ENCODE assay signal across 23 cellular contexts in the genomic region with DNA sequence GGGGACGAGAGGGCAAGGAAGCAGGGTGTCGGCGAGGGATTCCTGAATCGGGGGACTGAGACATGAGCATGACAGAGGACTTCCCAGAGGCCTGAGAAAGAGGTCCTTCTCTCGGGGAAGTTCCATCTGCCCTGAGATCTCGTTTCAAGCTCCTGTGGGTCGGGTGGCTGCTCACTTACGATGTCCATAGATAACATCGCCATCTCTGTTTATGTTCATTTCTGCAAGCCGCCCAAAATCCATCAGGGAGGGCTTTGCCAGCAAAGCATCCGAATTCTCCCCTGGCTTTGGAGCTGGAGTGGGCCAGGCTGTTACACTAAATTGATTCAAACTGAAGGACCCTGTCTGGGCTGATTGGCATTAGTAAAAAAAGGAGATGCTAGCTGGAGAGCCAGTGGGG. TPM values are rescaled to one million over a fixed set of nuclear protein-coding genes. Genes with fewer than 3 reads are reported as not detected.
A peak's percentile ranks its signal among the peaks of the same experiment; 100 is the strongest.
DNase-seq lines count a peak whose midpoint lies in the region; ATAC-seq, FAIRE-seq and TF ChIP-seq lines count a peak whose summit lies in the region.
"Had no signal": no experiment of that assay in that cellular context is flagged by ENCODE, and none has a peak within 500 bp of the region (broad histone marks: within the 10 kb centered on the region; RNA-seq: fewer than 3 reads in every experiment).

No MANE protein-coding gene starts in this region.

- WGBS in H1 (ENCODE audit: extremely low coverage in 1 of 2, insufficient coverage in 1 of 2, insufficient read length in 1 of 2, insufficient replicate concordance in 2 of 2, low coverage in 1 of 2, low lambda C conversion rate in 2 of 2, missing lambda C conversion rate in 1 of 2), 2 experiments, result 91% methylated on average over 11 of the region's 11 CpGs; no CpG with 5 or more reads in 1 of the 2 experiments
- WGBS in mesendoderm (ENCODE audit: extremely low coverage, insufficient coverage, low lambda C conversion rate), result no CpG with 5 or more reads among the region's 11 CpGs

- H2AFZ ChIP-seq in MM.1S (ENCODE audit: low read length) (no peak overlapping the region), H1 (ENCODE audit: low read length) (no peak overlapping the region)

- POLR2A ChIA-PET in H1 (lab: Charles Lee; ENCODE audit: partially characterized antibody), result interaction anchor here (1.0 to 7.4 kb wide), 8 partner anchors 11 to 131 kb away, joined by 3 to 110 read pairs (median 22); partner anchors contain the start of genes KRTDAP and TMEM147

- H3K4me3 ChIP-seq in DOHH2 (ENCODE audit: low read length) (no peak overlapping the region; the same call in 1 of the 2 replicates), MM.1S (ENCODE audit: low read length) (no peak overlapping the region), H1 (ENCODE audit: extremely low read depth in 1 of 4, insufficient read depth in 2 of 4, low read depth in 3 of 4, low read length in 4 of 4) (peak overlapping the region in 1 of 4 experiments; percentile 89; a peak in 1 of 8 replicates), mesendoderm (ENCODE audit: low read length) (no peak overlapping the region)

- no peak overlapping the region for H4K5ac ChIP-seq in H1 (ENCODE audit: insufficient read length, low read depth, low read length)
- no peak overlapping the region for H4K5ac ChIP-seq in mesendoderm (ENCODE audit: low read length)

- TF ChIP-seq RAD21 in H1 (IDR thresholded peaks at IDR 0.05 in 1 of 2, conservative IDR thresholded peaks at IDR 0.05 in 1 of 2; ENCODE audit: low read depth in 2 of 2, low read length in 2 of 2), result no peak

- ATAC-seq in GM21381 (IDR thresholded peaks at IDR 0.05; ENCODE audit: unreplicated experiment), result no peak
- no peak for ATAC-seq in HG02642 (IDR thresholded peaks at IDR 0.05; ENCODE audit: poor library complexity, unreplicated experiment)
- ATAC-seq: CD8-positive, alpha-beta T cell had no signal

- no peak for TF ChIP-seq EP300 in H1 (IDR thresholded peaks at IDR 0.05; ENCODE audit: borderline replicate concordance in 1 of 2, low read depth in 2 of 2, low read length in 2 of 2)

- no peaks in the 10 kb centered on the region for H3K36me3 ChIP-seq in DOHH2 (ENCODE audit: control insufficient read depth, low read length)
- no peaks in the 10 kb centered on the region for H3K36me3 ChIP-seq in MM.1S (replicated peaks; ENCODE audit: insufficient read depth, low read length)
- H3K36me3 ChIP-seq in H1 (ENCODE audit: control insufficient read depth in 2 of 4, insufficient read depth in 4 of 4, low read length in 3 of 4), result peaks cover 14 to 43% (median 29%) of the 10 kb centered on the region in 4 experiments
- peaks cover 11% of the 10 kb centered on the region for H3K36me3 ChIP-seq in mesendoderm (ENCODE audit: control insufficient read depth, insufficient read depth, low read length)

- CTCF ChIA-PET in H1 (lab: Charles Lee; ENCODE audit: partially characterized antibody), result interaction anchor here (0.9 to 2.3 kb wide), 8 partner anchors 10 to 201 kb away, joined by 3 to 10 read pairs (median 4); no protein-coding TSS in a partner anchor

- H3K4me1 ChIP-seq in DOHH2 (ENCODE audit: control insufficient read depth, low read length) (peaks cover 50% of the 10 kb centered on the region), MM.1S (ENCODE audit: low read length) (peaks cover 7% of the 10 kb centered on the region), H1 (replicated peaks in 1 of 4; ENCODE audit: control insufficient read depth in 3 of 4, insufficient read depth in 4 of 4, low read length in 3 of 4) (peaks cover 0 to 7% (median 7%) of the 10 kb centered on the region in 4 experiments; a peak in 6 of 7 replicates), mesendoderm (ENCODE audit: control insufficient read depth, low read depth, low read length) (no peaks in the 10 kb centered on the region)

- H3K56ac ChIP-seq in H1 (replicated peaks; ENCODE audit: insufficient read length, low read depth, low read length) (no peak overlapping the region), mesendoderm (ENCODE audit: low read length) (peak overlapping the region; percentile 44)

- H3K79me2 ChIP-seq in DOHH2 (ENCODE audit: control insufficient read depth, low read length) (peaks cover 10% of the 10 kb centered on the region), MM.1S (ENCODE audit: low read length) (no peaks in the 10 kb centered on the region), H1 (ENCODE audit: control insufficient read depth in 1 of 2, insufficient read depth in 2 of 2, low read length in 2 of 2) (peaks cover 0 to 34% of the 10 kb centered on the region in 2 experiments; a peak in 2 of 4 replicates), mesendoderm (ENCODE audit: control insufficient read depth, insufficient read depth, low read length) (peaks cover 28% of the 10 kb centered on the region)

- H4K20me1 ChIP-seq in DOHH2 (ENCODE audit: control insufficient read depth, insufficient read depth, low read depth, low read length) (no peaks in the 10 kb centered on the region), MM.1S (ENCODE audit: insufficient read depth, low read length) (no peaks in the 10 kb centered on the region), H1 (replicated peaks in 1 of 2; ENCODE audit: control insufficient read depth in 1 of 2, insufficient read depth in 2 of 2, low read length in 2 of 2) (peaks cover 0 to 5% of the 10 kb centered on the region in 2 experiments)

- H3K18ac ChIP-seq in H1 (ENCODE audit: extremely low read depth, low read length) (no peak overlapping the region), mesendoderm (ENCODE audit: low read length) (no peak overlapping the region)

- H3K9me3 ChIP-seq in DOHH2 (ENCODE audit: control insufficient read depth, insufficient read depth, low read length) (no peaks in the 10 kb centered on the region), MM.1S (replicated peaks; ENCODE audit: insufficient read depth, low read length) (no peaks in the 10 kb centered on the region), H1 (ENCODE audit: insufficient read depth in 2 of 2, low read depth in 1 of 2, low read length in 1 of 2) (no peaks in the 10 kb centered on the region)

- no peak for DNase-seq in MM.1S
- DNase-seq in H1 (ENCODE audit: low read depth in 1 of 2, low spot score in 2 of 2), result no peak
- DNase-seq in mesendoderm, result no peak
- no peak for DNase-seq in mucosa of gallbladder (ENCODE audit: low spot score)
- DNase-seq in stimulated activated CD4-positive, alpha-beta T cell treated with anti-CD3 and anti-CD28 coated beads, Interleukin-4, amount 100 ng/mL, for 4 hours, result no peak
- DNase-seq: CD8-positive, alpha-beta T cell; COR-L47; DMS153; DMS79 treated with DMSO at 0.1 percent for 48 hours; GDM1; GOT3; HCEC 1CT; IMR-90; KG1 had no signal

- H2BK12ac ChIP-seq in H1 (ENCODE audit: low read depth, low read length), result no peak overlapping the region

- H4K91ac ChIP-seq in H1 (replicated peaks; ENCODE audit: insufficient read length, low read length), result no peak overlapping the region

- H3K27ac ChIP-seq in DOHH2 (ENCODE audit: low read depth, low read length), result no peak overlapping the region
- no peak overlapping the region for H3K27ac ChIP-seq in MM.1S (ENCODE audit: low read length)
- H3K27ac ChIP-seq in H1 (ENCODE audit: low read depth, low read length), result no peak overlapping the region
- H3K27ac ChIP-seq in mesendoderm (ENCODE audit: low read depth, low read length), result no peak overlapping the region
- H3K27ac ChIP-seq: 22Rv1 had no signal

- H3K79me1 ChIP-seq in H1 (ENCODE audit: low read depth, low read length) (peaks cover 2% of the 10 kb centered on the region; the same call in 1 of the 2 replicates), mesendoderm (ENCODE audit: low read length) (peaks cover 22% of the 10 kb centered on the region)

- FAIRE-seq in H1 (lab: Jason Lieb, UNC), result no peak
- FAIRE-seq: D721Med had no signal

- H2BK20ac ChIP-seq in H1 (ENCODE audit: low read length), result no peak overlapping the region

- H2BK15ac ChIP-seq in H1 (ENCODE audit: low read length), result no peak overlapping the region
- H2BK15ac ChIP-seq in mesendoderm (replicated peaks; ENCODE audit: low read depth), result no peak overlapping the region

- H3K23ac ChIP-seq in H1 (ENCODE audit: insufficient read length) (no peak overlapping the region), mesendoderm (ENCODE audit: low read length) (no peak overlapping the region)

- H3K27me3 ChIP-seq in DOHH2 (ENCODE audit: control insufficient read depth, low read length) (peaks cover 33% of the 10 kb centered on the region), MM.1S (replicated peaks; ENCODE audit: insufficient read depth, low read length) (peaks cover 97% of the 10 kb centered on the region), H1 (replicated peaks in 1 of 4; ENCODE audit: control insufficient read depth in 3 of 4, extremely low read depth in 1 of 4, insufficient read depth in 3 of 4, low read length in 3 of 4) (peaks cover 0 to 5% (median 2%) of the 10 kb centered on the region in 4 experiments; a peak in 2 of 7 replicates), mesendoderm (ENCODE audit: insufficient read depth, low read length, poor library complexity) (no peaks in the 10 kb centered on the region)

- H3F3A ChIP-seq in DOHH2 (ENCODE audit: control insufficient read depth, insufficient read depth) (no peaks in the 10 kb centered on the region), MM.1S (ENCODE audit: insufficient read depth, low read length) (no peaks in the 10 kb centered on the region)

- H3K4me2 ChIP-seq in DOHH2 (ENCODE audit: low read length) (peak overlapping the region; percentile 54), MM.1S (ENCODE audit: low read depth, low read length) (peak overlapping the region; percentile 35), H1 (ENCODE audit: insufficient read depth in 1 of 2, low read depth in 2 of 2, low read length in 2 of 2) (peak overlapping the region in 1 of 2 experiments; percentile 86; a peak in 1 of 4 replicates), mesendoderm (ENCODE audit: low read length) (no peak overlapping the region)

- H3K4ac ChIP-seq in H1 (replicated peaks; ENCODE audit: insufficient read length, low read depth, low read length), result no peak overlapping the region
- no peak overlapping the region for H3K4ac ChIP-seq in mesendoderm (ENCODE audit: low read depth, low read length)

- H3K9ac ChIP-seq in MM.1S (ENCODE audit: low read length) (no peak overlapping the region), H1 (replicated peaks in 1 of 4; ENCODE audit: extremely low read depth in 1 of 4, low read depth in 3 of 4, low read length in 3 of 4) (no peak overlapping the region), mesendoderm (ENCODE audit: low read length) (no peak overlapping the region)

- H2BK5ac ChIP-seq in H1 (ENCODE audit: low read depth, low read length) (no peak overlapping the region), mesendoderm (ENCODE audit: low read length) (no peak overlapping the region)

- H3K23me2 ChIP-seq in H1 (ENCODE audit: low read depth, low read length), result peaks cover 9% of the 10 kb centered on the region

- no peak overlapping the region for H2BK120ac ChIP-seq in H1 (replicated peaks; ENCODE audit: low read depth, low read length)
- H2BK120ac ChIP-seq in mesendoderm (ENCODE audit: low read depth, low read length), result no peak overlapping the region

- peak in 1 of 2 experiments; percentile 34; a peak in 1 of 3 replicates for TF ChIP-seq POLR2A in H1 (IDR thresholded peaks at IDR 0.05; ENCODE audit: control extremely low read depth in 1 of 2, low read depth in 2 of 2, low read length in 2 of 2)

- TF ChIP-seq CTCF in DOHH2 (IDR thresholded peaks at IDR 0.05; ENCODE audit: low read depth, low read length, poor library complexity, severe bottlenecking) (no peak), MM.1S (IDR thresholded peaks at IDR 0.05; ENCODE audit: low read length) (no peak), H1 (IDR thresholded peaks at IDR 0.05; ENCODE audit: control extremely low read depth in 1 of 3, insufficient read depth in 1 of 3, low read depth in 1 of 3, low read length in 3 of 3) (no peak)

- H2AK5ac ChIP-seq in H1 (ENCODE audit: low read depth, low read length), result no peak overlapping the region
- H2AK5ac ChIP-seq in mesendoderm (ENCODE audit: low read length), result no peak overlapping the region

- H3K9me2 ChIP-seq in DOHH2 (replicated peaks; ENCODE audit: control insufficient read depth, low read length) (no peaks in the 10 kb centered on the region), MM.1S (replicated peaks; ENCODE audit: insufficient read depth, low read length) (no peaks in the 10 kb centered on the region)

- H3K14ac ChIP-seq in H1 (ENCODE audit: insufficient read length), result no peak overlapping the region

- H4K8ac ChIP-seq in H1 (ENCODE audit: extremely low read depth, insufficient read depth, low read length) (no peak overlapping the region), mesendoderm (ENCODE audit: low read depth, low read length) (no peak overlapping the region)

RNA-seq across cellular contexts. Expression of gene DMKN, which starts 5.9 kb away (rescaled TPM):
- total RNA-seq in H1 (2021; fragmentation: NEBNext Ultra II Directional; extraction: Animal tissue kit (Norgen Biotek cat#: 25700)), result 286 and 290 TPM in 2 replicates
- 330 and 379 TPM in 2 replicates for polyA plus RNA-seq in H1 (2011; rRNA removed)
- polyA plus RNA-seq in H1 (2011; cell fraction: cytosol; rRNA removed), result 305 TPM
- 394 TPM for polyA plus RNA-seq in H1 (2011; cell fraction: nucleus; rRNA removed)
- 348 to 373 TPM (median 354 TPM) in 4 replicates for polyA plus RNA-seq in H1 (2012, experiment 1 of 2)
- 1,001 TPM for polyA plus RNA-seq in H1 (2012, experiment 2 of 2)
- 537 TPM for polyA plus RNA-seq in H1 (2013, experiment 1 of 2)
- polyA plus RNA-seq in H1 (2013, experiment 2 of 2), result 545 TPM
- 79.4 and 88.8 TPM in 2 replicates for polyA minus RNA-seq in H1 (2011; rRNA and poly(A)+ RNA removed)
- polyA minus RNA-seq in H1 (2011; cell fraction: cytosol; rRNA and poly(A)+ RNA removed), result 91.4 TPM
- 108 TPM for polyA minus RNA-seq in H1 (2011; cell fraction: nucleus; rRNA and poly(A)+ RNA removed)
- polyA plus RNA-seq in mesendoderm (2013, experiment 1 of 2), result 602 TPM
- polyA plus RNA-seq in mesendoderm (2013, experiment 2 of 2), result 595 TPM
- total RNA-seq in mucosa of gallbladder, result 1.8 TPM
- total RNA-seq: A673 had no signal
- polyA plus RNA-seq: CD14-positive monocyte had no signal

RNA-seq across cellular contexts. Expression of gene KRTDAP, which starts 17.3 kb away (rescaled TPM):
- 0.69 and 1.0 TPM in 2 replicates for total RNA-seq in H1 (2021; fragmentation: NEBNext Ultra II Directional; extraction: Animal tissue kit (Norgen Biotek cat#: 25700))
- 0.88 and 1.1 TPM in 2 replicates for polyA plus RNA-seq in H1 (2011; rRNA removed)
- polyA plus RNA-seq in H1 (2011; cell fraction: cytosol; rRNA removed), result 0.98 TPM
- polyA plus RNA-seq in H1 (2011; cell fraction: nucleus; rRNA removed), result 3.1 TPM
- 2.0 to 3.7 TPM (median 2.1 TPM) in 4 replicates for polyA plus RNA-seq in H1 (2012, experiment 1 of 2)
- not detected for polyA plus RNA-seq in H1 (2012, experiment 2 of 2)
- polyA plus RNA-seq in H1 (2013, experiment 1 of 2), result 2.6 TPM
- polyA plus RNA-seq in H1 (2013, experiment 2 of 2), result 3.4 TPM
- 1.1 TPM in 1 of 2 replicates, not detected in the other for polyA minus RNA-seq in H1 (2011; rRNA and poly(A)+ RNA removed)
- not detected for polyA minus RNA-seq in H1 (2011; cell fraction: cytosol; rRNA and poly(A)+ RNA removed)
- polyA minus RNA-seq in H1 (2011; cell fraction: nucleus; rRNA and poly(A)+ RNA removed), result not detected
- 1.7 TPM for polyA plus RNA-seq in mesendoderm (2013, experiment 1 of 2)
- polyA plus RNA-seq in mesendoderm (2013, experiment 2 of 2), result 1.7 TPM
- total RNA-seq in mucosa of gallbladder, result not detected
- total RNA-seq: A673; CD8-positive, alpha-beta T cell; HT-29; IMR-90 had no signal
- polyA plus RNA-seq: BJ, CD14-positive monocyte, IMR-90 had no signal

RNA-seq across cellular contexts. Expression of gene SBSN, which starts 20.6 kb away (rescaled TPM):
- total RNA-seq in H1 (2021; fragmentation: NEBNext Ultra II Directional; extraction: Animal tissue kit (Norgen Biotek cat#: 25700)), result not detected in 2 replicates
- not detected in 2 replicates for polyA plus RNA-seq in H1 (2011; rRNA removed)
- polyA plus RNA-seq in H1 (2011; cell fraction: cytosol; rRNA removed), result not detected
- not detected for polyA plus RNA-seq in H1 (2011; cell fraction: nucleus; rRNA removed)
- 0.28 TPM in 1 of 4 replicates, not detected in the others for polyA plus RNA-seq in H1 (2012, experiment 1 of 2)
- 0.16 TPM for polyA plus RNA-seq in H1 (2012, experiment 2 of 2)
- polyA plus RNA-seq in H1 (2013, experiment 1 of 2), result not detected
- polyA plus RNA-seq in H1 (2013, experiment 2 of 2), result not detected
- polyA minus RNA-seq in H1 (2011; rRNA and poly(A)+ RNA removed), result not detected in 2 replicates
- not detected for polyA minus RNA-seq in H1 (2011; cell fraction: cytosol; rRNA and poly(A)+ RNA removed)
- polyA minus RNA-seq in H1 (2011; cell fraction: nucleus; rRNA and poly(A)+ RNA removed), result not detected
- not detected for polyA plus RNA-seq in mesendoderm (2013, experiment 1 of 2)
- not detected for polyA plus RNA-seq in mesendoderm (2013, experiment 2 of 2)
- total RNA-seq in mucosa of gallbladder, result not detected
- total RNA-seq: A673; CD8-positive, alpha-beta T cell; HT-29 had no signal
- polyA plus RNA-seq: CD14-positive monocyte had no signal

RNA-seq across cellular contexts. Expression of gene GAPDHS, which starts 25.7 kb away (rescaled TPM):
- not detected in 2 replicates for total RNA-seq in H1 (2021; fragmentation: NEBNext Ultra II Directional; extraction: Animal tissue kit (Norgen Biotek cat#: 25700))
- 0.26 and 0.47 TPM in 2 replicates for polyA plus RNA-seq in H1 (2011; rRNA removed)
- 0.44 TPM for polyA plus RNA-seq in H1 (2011; cell fraction: cytosol; rRNA removed)
- polyA plus RNA-seq in H1 (2011; cell fraction: nucleus; rRNA removed), result 0.44 TPM
- polyA plus RNA-seq in H1 (2012, experiment 1 of 2), result 0.12 to 0.39 TPM (median 0.20 TPM) in 3 of 4 replicates, not detected in the other
- 0.14 TPM for polyA plus RNA-seq in H1 (2012, experiment 2 of 2)
- 0.06 TPM for polyA plus RNA-seq in H1 (2013, experiment 1 of 2)
- not detected for polyA plus RNA-seq in H1 (2013, experiment 2 of 2)
- 0.15 TPM in 1 of 2 replicates, not detected in the other for polyA minus RNA-seq in H1 (2011; rRNA and poly(A)+ RNA removed)
- polyA minus RNA-seq in H1 (2011; cell fraction: cytosol; rRNA and poly(A)+ RNA removed), result not detected
- not detected for polyA minus RNA-seq in H1 (2011; cell fraction: nucleus; rRNA and poly(A)+ RNA removed)
- polyA plus RNA-seq in mesendoderm (2013, experiment 1 of 2), result 0.10 TPM
- polyA plus RNA-seq in mesendoderm (2013, experiment 2 of 2), result 0.03 TPM
- total RNA-seq in mucosa of gallbladder, result not detected
- total RNA-seq: A673; CD8-positive, alpha-beta T cell; HT-29; IMR-90 had no signal
- polyA plus RNA-seq: BJ, CD14-positive monocyte, IMR-90 had no signal

RNA-seq across cellular contexts. Expression of gene TMEM147, which starts 37.9 kb away (rescaled TPM):
- 157 and 159 TPM in 2 replicates for total RNA-seq in H1 (2021; fragmentation: NEBNext Ultra II Directional; extraction: Animal tissue kit (Norgen Biotek cat#: 25700))
- polyA plus RNA-seq in H1 (2011; rRNA removed), result 372 and 418 TPM in 2 replicates
- polyA plus RNA-seq in H1 (2011; cell fraction: cytosol; rRNA removed), result 257 TPM
- polyA plus RNA-seq in H1 (2011; cell fraction: nucleus; rRNA removed), result 316 TPM
- 210 to 273 TPM (median 258 TPM) in 4 replicates for polyA plus RNA-seq in H1 (2012, experiment 1 of 2)
- 369 TPM for polyA plus RNA-seq in H1 (2012, experiment 2 of 2)
- polyA plus RNA-seq in H1 (2013, experiment 1 of 2), result 172 TPM
- 215 TPM for polyA plus RNA-seq in H1 (2013, experiment 2 of 2)
- 274 and 284 TPM in 2 replicates for polyA minus RNA-seq in H1 (2011; rRNA and poly(A)+ RNA removed)
- polyA minus RNA-seq in H1 (2011; cell fraction: cytosol; rRNA and poly(A)+ RNA removed), result 109 TPM
- polyA minus RNA-seq in H1 (2011; cell fraction: nucleus; rRNA and poly(A)+ RNA removed), result 72.1 TPM
- polyA plus RNA-seq in mesendoderm (2013, experiment 1 of 2), result 129 TPM
- polyA plus RNA-seq in mesendoderm (2013, experiment 2 of 2), result 132 TPM
- 87.6 TPM for total RNA-seq in mucosa of gallbladder

Comparison
In these comparisons a context has a peak if more than half of its experiments do, and no peak if none do; other contexts are left out.
1. RNA of gene DMKN, which starts 5.9 kb away (total RNA-seq): 286 to 290 TPM in H1; 1.8 TPM in mucosa of gallbladder (single experiment); every median in the first group is over 100 times any median in the second.